ENCODE assay signal across 12 cellular contexts in genomic region chr6:33407132-33407718, GRCh38. TPM values are rescaled to one million over a fixed set of nuclear protein-coding genes. Genes with fewer than 3 reads are reported as not detected.
DNase-seq lines count a peak whose midpoint lies in the region; ATAC-seq, FAIRE-seq and TF ChIP-seq lines count a peak whose summit lies in the region.
"Had no signal": no experiment of that assay in that cellular context is flagged by ENCODE, and none has a peak within 500 bp of the region (broad histone marks: within the 10 kb centered on the region; RNA-seq: fewer than 3 reads in every experiment).

No MANE protein-coding gene starts in this region.

- peaks cover 18 to 20% of the 10 kb centered on the region in 2 donors for H3K4me1 Mint-ChIP-seq in natural killer cell

- H3K9ac ChIP-seq in PC-3 (ENCODE audit: low read length) (no peak overlapping the region), endothelial cell of umbilical vein (replicated peaks; ENCODE audit: extremely low read depth, insufficient read depth, low read length) (no peak overlapping the region)

- dilution Hi-C loops in endothelial cell of umbilical vein (cut with MboI; ENCODE audit: extremely low pct_ligation_motif_present, low sequenced_read_pairs): no loop called here

- H3K27me3 ChIP-seq in heart left ventricle: no peaks in the 10 kb centered on the region
- H3K27me3 ChIP-seq in right cardiac atrium (ENCODE audit: control insufficient read depth, insufficient read depth): no peaks in the 10 kb centered on the region
- H3K27me3 ChIP-seq in PC-3 (ENCODE audit: low read length): no peaks in the 10 kb centered on the region
- H3K27me3 ChIP-seq in endothelial cell of umbilical vein (ENCODE audit: control insufficient read depth in 2 of 2, insufficient read depth in 2 of 2, low read length in 2 of 2): no peaks in the 10 kb centered on the region
- no peaks in the 10 kb centered on the region for H3K27me3 ChIP-seq in thyroid gland
- H3K27me3 ChIP-seq: pancreas had no signal

- intact Hi-C loops in heart left ventricle (cut with DNase I) (no loop called here), right cardiac atrium (cut with DNase I) (no loop called here), PC-3 (cut with micrococcal nuclease) (loop anchor here (5.0 kb wide), 1 partner anchor 110 kb away; the partner anchor contains the start of gene RGL2), endothelial cell of umbilical vein (cut with micrococcal nuclease) (loop anchor here (1.0 kb wide), 1 partner anchor 127 kb away; no protein-coding TSS in a partner anchor), thyroid gland (cut with DNase I) (no loop called here), natural killer cell (cut with micrococcal nuclease) (no loop called here), Right ventricle myocardium superior (cut with DNase I) (no loop called here)

- H3K36me3 ChIP-seq in heart left ventricle: peaks cover 0 to 19% (median under 1%) of the 10 kb centered on the region in 9 donors
- H3K36me3 ChIP-seq in PC-3 (ENCODE audit: low read depth, low read length): peaks cover 56% of the 10 kb centered on the region
- peaks cover 16 to 17% of the 10 kb centered on the region in 2 experiments for H3K36me3 ChIP-seq in endothelial cell of umbilical vein (ENCODE audit: control insufficient read depth in 2 of 2, extremely low read depth in 1 of 2, insufficient read depth in 2 of 2, low read length in 2 of 2)
- H3K36me3 ChIP-seq in thyroid gland: no peaks in the 10 kb centered on the region
- H3K36me3 ChIP-seq: pancreas had no signal

- H3K9me1 ChIP-seq in endothelial cell of umbilical vein (replicated peaks; ENCODE audit: control insufficient read depth, extremely low read depth, insufficient read depth, low read length): no peaks in the 10 kb centered on the region

- H3K9me3 ChIP-seq in heart left ventricle (no peaks in the 10 kb centered on the region), right cardiac atrium (ENCODE audit: control insufficient read depth, low read length) (no peaks in the 10 kb centered on the region), PC-3 (ENCODE audit: low read length) (no peaks in the 10 kb centered on the region), endothelial cell of umbilical vein (replicated peaks; ENCODE audit: control insufficient read depth, insufficient read depth, low read length) (no peaks in the 10 kb centered on the region), thyroid gland (no peaks in the 10 kb centered on the region)
- H3K9me3 ChIP-seq: pancreas had no signal

- POLR2A ChIA-PET in PC-3 (lab: Charles Lee; ENCODE audit: unreplicated experiment): no interaction called here
- POLR2A ChIA-PET in endothelial cell of umbilical vein (lab: Charles Lee): no interaction called here

- H3K27me3 Mint-ChIP-seq in natural killer cell (ENCODE audit: low read depth in 2 of 2): no peaks in the 10 kb centered on the region

- no peak overlapping the region for H3K4me3 ChIP-seq in heart left ventricle
- no peak overlapping the region for H3K4me3 ChIP-seq in right cardiac atrium (ENCODE audit: low read length)
- no peak overlapping the region for H3K4me3 ChIP-seq in PC-3 (ENCODE audit: low read length)
- no peak overlapping the region for H3K4me3 ChIP-seq in endothelial cell of umbilical vein (replicated peaks in 1 of 3; ENCODE audit: insufficient read depth in 1 of 3, low read depth in 1 of 3, low read length in 3 of 3)
- no peak overlapping the region for H3K4me3 ChIP-seq in thyroid gland (replicated peaks in 1 of 3)
- H3K4me3 ChIP-seq: pancreas had no signal

- peak in 7 of 12 donors; percentile 12 to 46 (median 29) for TF ChIP-seq CTCF in heart left ventricle (IDR thresholded peaks at IDR 0.05)
- peak; percentile 59 for TF ChIP-seq CTCF in PC-3 (conservative IDR thresholded peaks at IDR 0.05; ENCODE audit: low read depth, low read length)
- peak in 1 of 2 donors; percentile 10 for TF ChIP-seq CTCF in endothelial cell of umbilical vein (IDR thresholded peaks at IDR 0.05; ENCODE audit: extremely low read depth in 1 of 2, insufficient read depth in 1 of 2, low read depth in 1 of 2, low read length in 2 of 2)
- TF ChIP-seq CTCF in thyroid gland (IDR thresholded peaks at IDR 0.05): peak in 4 of 6 experiments; percentile 27 to 54 (median 33)
- TF ChIP-seq CTCF in natural killer cell (IDR thresholded peaks at IDR 0.05): no peak

- ATAC-seq in heart left ventricle (no peak), right cardiac atrium (no peak), PC-3 (no peak), natural killer cell (no peak), Right ventricle myocardium superior (ENCODE audit: poor library complexity) (no peak)
- ATAC-seq: pancreas had no signal

- CTCF ChIA-PET in PC-3 (lab: Charles Lee) (no interaction called here), endothelial cell of umbilical vein (lab: Charles Lee) (interaction anchor here (0.6 to 1.5 kb wide), 3 partner anchors 15 to 130 kb away, joined by 3 to 7 read pairs (median 4); partner anchors contain the start of genes B3GALT4 and KIFC1)

- TF ChIP-seq POLR2A in heart left ventricle (IDR thresholded peaks at IDR 0.05): no peak
- no peak for TF ChIP-seq POLR2A in endothelial cell of umbilical vein (IDR thresholded peaks at IDR 0.05; ENCODE audit: low read depth, low read length)
- TF ChIP-seq POLR2A in thyroid gland (IDR thresholded peaks at IDR 0.05): no peak

- H3K27ac ChIP-seq in heart left ventricle (no peak overlapping the region), right cardiac atrium (ENCODE audit: low read length) (no peak overlapping the region), PC-3 (ENCODE audit: low read length) (no peak overlapping the region), endothelial cell of umbilical vein (ENCODE audit: insufficient read depth, low read depth, low read length) (no peak overlapping the region), thyroid gland (no peak overlapping the region)
- H3K27ac ChIP-seq: pancreas had no signal

- WGBS in heart left ventricle, 4 donors: 75 to 81% (median 78%) methylated on average over 5 of the region's 5 CpGs
- WGBS in right cardiac atrium: 77% methylated on average over 5 of the region's 5 CpGs
- WGBS in thyroid gland, 2 donors: 79 to 83% methylated on average over 5 of the region's 5 CpGs

- H3K9me3 Mint-ChIP-seq in natural killer cell: no peaks in the 10 kb centered on the region

- H3K79me2 ChIP-seq in PC-3 (ENCODE audit: low read length) (peaks cover 8% of the 10 kb centered on the region), endothelial cell of umbilical vein (ENCODE audit: control insufficient read depth, insufficient read depth, low read length) (peaks cover 4% of the 10 kb centered on the region)

- no TSS peak for BruUV-seq in PC-3 (replicated peaks; lab: Mats Ljungman, UMichigan)
- BruUV-seq in endothelial cell of umbilical vein (replicated peaks; lab: Mats Ljungman, UMichigan): no TSS peak

- H4K20me1 ChIP-seq in PC-3 (ENCODE audit: low read length): no peaks in the 10 kb centered on the region
- no peaks in the 10 kb centered on the region for H4K20me1 ChIP-seq in endothelial cell of umbilical vein (replicated peaks; ENCODE audit: control insufficient read depth, extremely low read depth, insufficient read depth, low read length)

- no peak for FAIRE-seq in endothelial cell of umbilical vein (lab: Jason Lieb, UNC)
- FAIRE-seq: pancreas, RCC 7860 had no signal

- no peak for DNase-seq in heart left ventricle
- no peak for DNase-seq in right cardiac atrium
- peak; percentile 48 for DNase-seq in PC-3
- peak; percentile 58 for DNase-seq in endothelial cell of umbilical vein (ENCODE audit: low read depth, low spot score)
- DNase-seq in thyroid gland: no peak
- DNase-seq in natural killer cell: no peak
- no peak for DNase-seq in stimulated activated CD4-positive, alpha-beta T cell treated with anti-CD3 and anti-CD28 coated beads, Interleukin-12 subunit alpha, Interleukin-12 subunit beta, amount 100 ng/mL, for 4 hours
- DNase-seq in Right ventricle myocardium superior: no peak
- DNase-seq: activated effector memory CD4-positive, alpha-beta T cell treated with anti-CD3 and anti-CD28 coated beads, Interleukin-2, amount 50 U/mL, for 16 hours; DMS79 treated with DMSO at 0.1 percent for 48 hours; pancreas had no signal

- H3K4me2 ChIP-seq in PC-3 (ENCODE audit: low read length): no peak overlapping the region
- H3K4me2 ChIP-seq in endothelial cell of umbilical vein (ENCODE audit: insufficient read depth, low read length): no peak overlapping the region

- peak overlapping the region in 1 of 2 donors; percentile 100 for H3K27ac Mint-ChIP-seq in natural killer cell

- H3K9me2 ChIP-seq in PC-3 (replicated peaks; ENCODE audit: low read length): no peaks in the 10 kb centered on the region

- peaks cover 16% of the 10 kb centered on the region for H3F3A ChIP-seq in PC-3 (ENCODE audit: low read length, unreplicated experiment)

- peaks cover 0 to 14% (median 7%) of the 10 kb centered on the region in 12 donors for H3K4me1 ChIP-seq in heart left ventricle
- H3K4me1 ChIP-seq in right cardiac atrium (ENCODE audit: control insufficient read depth, insufficient read depth, low read length): no peaks in the 10 kb centered on the region
- peaks cover 9% of the 10 kb centered on the region; the same call in 1 of the 2 replicates for H3K4me1 ChIP-seq in PC-3 (ENCODE audit: insufficient read depth, low read length)
- H3K4me1 ChIP-seq in endothelial cell of umbilical vein (ENCODE audit: control insufficient read depth, extremely low read depth, insufficient read depth, low read length): peaks cover 10% of the 10 kb centered on the region
- peaks cover 6 to 7% of the 10 kb centered on the region in 2 donors for H3K4me1 ChIP-seq in thyroid gland

- H2AFZ ChIP-seq in PC-3 (ENCODE audit: low read length): no peak overlapping the region
- no peak overlapping the region for H2AFZ ChIP-seq in endothelial cell of umbilical vein (ENCODE audit: low read depth, low read length)

- H3K36me3 Mint-ChIP-seq in natural killer cell: no peaks in the 10 kb centered on the region

- H3K4me3 Mint-ChIP-seq in natural killer cell: no peak overlapping the region

RNA-seq across cellular contexts. Expression of gene PHF1, which starts 3.6 kb away (rescaled TPM):
- total RNA-seq in heart left ventricle (10 to 100 TPM; 43.0 to 82.1 (median 47.3) TPM), right cardiac atrium (10 to 100 TPM; 55.5 to 70.6 (median 65.4) TPM), PC-3 (2014; rRNA removed) (36.6 and 40.3 TPM in 2 replicates), endothelial cell of umbilical vein (28.8 and 32.5 TPM in 2 replicates), thyroid gland (100 to 1,000 TPM in 1 of 4 donors, 10 to 100 TPM in 3; 75.3 to 109 (median 88.5) TPM), natural killer cell (100 to 1,000 TPM; 262 to 392 (median 322) TPM), Right ventricle myocardium superior (50.6 TPM)
- polyA plus RNA-seq in heart left ventricle (10 to 100 TPM; 54.0 to 77.0 TPM), right cardiac atrium (76.4 TPM), endothelial cell of umbilical vein (53.1 and 62.6 TPM in 2 replicates)
- polyA plus RNA-seq in endothelial cell of umbilical vein (2011; cell fraction: cytosol; rRNA removed): 23.9 and 25.2 TPM in 2 replicates
- polyA plus RNA-seq in endothelial cell of umbilical vein (2011; cell fraction: nucleus; rRNA removed): 186 and 227 TPM in 2 replicates
- polyA plus RNA-seq in endothelial cell of umbilical vein (2012): 22.8 and 26.1 TPM in 2 replicates
- polyA minus RNA-seq in endothelial cell of umbilical vein: 22.3 and 26.8 TPM in 2 replicates
- polyA minus RNA-seq in endothelial cell of umbilical vein (2011; cell fraction: cytosol; rRNA and poly(A)+ RNA removed): 8.6 TPM
- 16.2 and 19.6 TPM in 2 replicates for polyA minus RNA-seq in endothelial cell of umbilical vein (2011; cell fraction: nucleus; rRNA and poly(A)+ RNA removed)

RNA-seq across cellular contexts. Expression of gene CUTA, which starts 10.7 kb away (rescaled TPM):
- 100 to 1,000 TPM in 8 of 9 donors, 10 to 100 TPM in 1; 99.3 to 142 (median 120) TPM for total RNA-seq in heart left ventricle
- 100 to 1,000 TPM; 139 to 142 TPM for polyA plus RNA-seq in heart left ventricle
- 100 to 1,000 TPM; 128 to 177 (median 133) TPM for total RNA-seq in right cardiac atrium
- polyA plus RNA-seq in right cardiac atrium: 170 TPM
- 227 and 242 TPM in 2 replicates for total RNA-seq in PC-3 (2014; rRNA removed)
- total RNA-seq in endothelial cell of umbilical vein: 133 TPM in 2 replicates
- 202 and 241 TPM in 2 replicates for polyA plus RNA-seq in endothelial cell of umbilical vein
- polyA plus RNA-seq in endothelial cell of umbilical vein (2011; cell fraction: cytosol; rRNA removed): 189 and 191 TPM in 2 replicates
- 92.8 and 109 TPM in 2 replicates for polyA plus RNA-seq in endothelial cell of umbilical vein (2011; cell fraction: nucleus; rRNA removed)
- 123 and 151 TPM in 2 replicates for polyA plus RNA-seq in endothelial cell of umbilical vein (2012)
- polyA minus RNA-seq in endothelial cell of umbilical vein: 90.1 and 102 TPM in 2 replicates
- polyA minus RNA-seq in endothelial cell of umbilical vein (2011; cell fraction: cytosol; rRNA and poly(A)+ RNA removed): 143 TPM
- 21.5 and 24.2 TPM in 2 replicates for polyA minus RNA-seq in endothelial cell of umbilical vein (2011; cell fraction: nucleus; rRNA and poly(A)+ RNA removed)
- total RNA-seq in thyroid gland: 100 to 1,000 TPM; 165 to 296 (median 257) TPM
- 100 to 1,000 TPM; 166 to 186 (median 184) TPM for total RNA-seq in natural killer cell
- total RNA-seq in Right ventricle myocardium superior: 102 TPM

RNA-seq across cellular contexts. Expression of gene SYNGAP1, which starts 12.6 kb away (rescaled TPM):
- total RNA-seq in heart left ventricle (1 to 10 TPM; 2.4 to 9.9 (median 4.4) TPM), right cardiac atrium (10 to 100 TPM in 1 of 4 donors, 1 to 10 TPM in 3; 8.6 to 13.2 (median 9.0) TPM), PC-3 (2014; rRNA removed) (1.9 and 2.9 TPM in 2 replicates), endothelial cell of umbilical vein (14.3 and 15.1 TPM in 2 replicates), thyroid gland (10 to 100 TPM in 3 of 4 donors, 1 to 10 TPM in 1; 10.0 to 15.3 (median 12.2) TPM), natural killer cell (10 to 100 TPM; 43.5 to 61.6 (median 55.8) TPM), Right ventricle myocardium superior (4.8 TPM)
- polyA plus RNA-seq in heart left ventricle (1 to 10 TPM; 5.0 to 5.8 TPM), right cardiac atrium (8.0 TPM), endothelial cell of umbilical vein (7.3 and 7.9 TPM in 2 replicates)
- 3.2 and 3.9 TPM in 2 replicates for polyA plus RNA-seq in endothelial cell of umbilical vein (2011; cell fraction: cytosol; rRNA removed)
- 36.2 and 44.4 TPM in 2 replicates for polyA plus RNA-seq in endothelial cell of umbilical vein (2011; cell fraction: nucleus; rRNA removed)
- 6.4 and 10.8 TPM in 2 replicates for polyA plus RNA-seq in endothelial cell of umbilical vein (2012)
- polyA minus RNA-seq in endothelial cell of umbilical vein: 6.2 and 9.3 TPM in 2 replicates
- 0.31 TPM for polyA minus RNA-seq in endothelial cell of umbilical vein (2011; cell fraction: cytosol; rRNA and poly(A)+ RNA removed)
- polyA minus RNA-seq in endothelial cell of umbilical vein (2011; cell fraction: nucleus; rRNA and poly(A)+ RNA removed): 11.4 and 14.9 TPM in 2 replicates

RNA-seq across cellular contexts. Expression of gene KIFC1, which starts 15.6 kb away (rescaled TPM):
- 1 to 10 TPM in 3 of 9 donors, under 1 TPM in 3, not detected in 3; 0.39 to 7.0 (median 1.0) TPM for total RNA-seq in heart left ventricle
- under 1 TPM; 0.04 to 0.30 TPM for polyA plus RNA-seq in heart left ventricle
- 1 to 10 TPM in 2 of 4 donors, under 1 TPM in 1, not detected in 1; 0.62 to 1.2 (median 1.1) TPM for total RNA-seq in right cardiac atrium
- polyA plus RNA-seq in right cardiac atrium: 0.16 TPM
- 60.6 and 66.7 TPM in 2 replicates for total RNA-seq in PC-3 (2014; rRNA removed)
- 63.4 and 65.9 TPM in 2 replicates for total RNA-seq in endothelial cell of umbilical vein
- polyA plus RNA-seq in endothelial cell of umbilical vein: 38.5 and 39.3 TPM in 2 replicates
- polyA plus RNA-seq in endothelial cell of umbilical vein (2011; cell fraction: cytosol; rRNA removed): 46.2 and 46.6 TPM in 2 replicates
- 63.0 and 83.1 TPM in 2 replicates for polyA plus RNA-seq in endothelial cell of umbilical vein (2011; cell fraction: nucleus; rRNA removed)
- polyA plus RNA-seq in endothelial cell of umbilical vein (2012): 15.2 and 30.1 TPM in 2 replicates
- 40.6 and 41.9 TPM in 2 replicates for polyA minus RNA-seq in endothelial cell of umbilical vein
- 33.3 TPM for polyA minus RNA-seq in endothelial cell of umbilical vein (2011; cell fraction: cytosol; rRNA and poly(A)+ RNA removed)
- 36.4 and 42.0 TPM in 2 replicates for polyA minus RNA-seq in endothelial cell of umbilical vein (2011; cell fraction: nucleus; rRNA and poly(A)+ RNA removed)
- 1 to 10 TPM in 2 of 4 donors, under 1 TPM in 2; 0.13 to 4.3 (median 0.91) TPM for total RNA-seq in thyroid gland
- total RNA-seq in natural killer cell: 1 to 10 TPM; 2.7 to 4.6 (median 3.3) TPM
- total RNA-seq in Right ventricle myocardium superior: 0.97 TPM

RNA-seq across cellular contexts. Expression of gene ZBTB9, which starts 47.2 kb away (rescaled TPM):
- total RNA-seq in heart left ventricle (1 to 10 TPM; 2.5 to 6.4 (median 4.7) TPM), right cardiac atrium (1 to 10 TPM; 3.9 to 4.9 (median 4.3) TPM), PC-3 (2014; rRNA removed) (7.0 and 9.1 TPM in 2 replicates), endothelial cell of umbilical vein (8.0 and 8.7 TPM in 2 replicates), thyroid gland (1 to 10 TPM; 4.1 to 5.9 (median 4.6) TPM), natural killer cell (1 to 10 TPM; 3.8 to 5.1 (median 3.9) TPM), Right ventricle myocardium superior (4.3 TPM)
- polyA plus RNA-seq in heart left ventricle (1 to 10 TPM; 2.2 to 5.6 TPM), right cardiac atrium (2.8 TPM), endothelial cell of umbilical vein (4.7 and 4.9 TPM in 2 replicates)
- polyA plus RNA-seq in endothelial cell of umbilical vein (2011; cell fraction: cytosol; rRNA removed): 3.5 and 3.7 TPM in 2 replicates
- polyA plus RNA-seq in endothelial cell of umbilical vein (2011; cell fraction: nucleus; rRNA removed): 7.2 and 7.5 TPM in 2 replicates
- polyA plus RNA-seq in endothelial cell of umbilical vein (2012): 6.0 and 7.5 TPM in 2 replicates
- polyA minus RNA-seq in endothelial cell of umbilical vein: 8.0 and 9.0 TPM in 2 replicates
- 11.2 TPM for polyA minus RNA-seq in endothelial cell of umbilical vein (2011; cell fraction: cytosol; rRNA and poly(A)+ RNA removed)
- polyA minus RNA-seq in endothelial cell of umbilical vein (2011; cell fraction: nucleus; rRNA and poly(A)+ RNA removed): 2.1 and 3.5 TPM in 2 replicates

Comparison
In these comparisons a context has a peak if more than half of its experiments do, and no peak if none do; other contexts are left out.
1. DNase-seq: peak in PC-3 (single experiment) and endothelial cell of umbilical vein (single experiment); none in heart left ventricle (0 of 5), right cardiac atrium (0 of 3), thyroid gland (0 of 2), natural killer cell (single experiment), stimulated activated CD4-positive, alpha-beta T cell treated with anti-CD3 and anti-CD28 coated beads, Interleukin-12 subunit alpha, Interleukin-12 subunit beta, amount 100 ng/mL, for 4 hours (single experiment) and Right ventricle myocardium superior (single experiment).
2. intact Hi-C loops: an anchor here in PC-3 (5.0 kb wide) and endothelial cell of umbilical vein (1.0 kb wide); none called in heart left ventricle, right cardiac atrium, thyroid gland, natural killer cell and Right ventricle myocardium superior.